ENCODE assay signal across 17 cellular contexts in genomic region chr5:142455856-142456255, GRCh38.
"Had no signal": no experiment of that assay in that cellular context is flagged by ENCODE, and none has a peak within 500 bp of the region (broad histone marks: within the 10 kb centered on the region; RNA-seq: fewer than 3 reads in every experiment).

No MANE protein-coding gene starts in this region.

- H3K9me3 ChIP-seq: ovary had no signal

- DNase-seq: activated CD4-positive, alpha-beta T cell treated with anti-CD3 and anti-CD28 coated beads, Interleukin-2, amount 50 U/mL, for 1 hour; activated CD4-positive, CD25-positive, alpha-beta regulatory T cell; activated CD8-positive, alpha-beta memory T cell treated with anti-CD3 and anti-CD28 coated beads, Interleukin-2, amount 10 ng/mL, durations not matched to agents 7 days and 5 days; activated effector memory CD4-positive, alpha-beta T cell treated with Interleukin-2 at 50 U/mL for 16 hours; activated T-cell treated with anti-CD3 and anti-CD28 coated beads, Interleukin-2, amount 50 U/mL, for 24 hours; amygdala; brain microvascular endothelial cell; cerebellar nuclear complex; effector memory CD8-positive, alpha-beta T cell; kidney glomerular epithelial cell; ovary; stimulated activated CD4-positive, alpha-beta T cell treated with anti-CD3 and anti-CD28 coated beads, Interleukin-4, amount 100 ng/mL, for 24 hours; stimulated activated naive CD8-positive, alpha-beta T cell treated with anti-CD3 and anti-CD28 coated beads, Interleukin-15, amount 100 ng/mL, for 72 hours had no signal

- H3K27ac ChIP-seq: brain microvascular endothelial cell, hepatocyte, neural progenitor cell, ovary had no signal

- H3K9ac ChIP-seq: neural progenitor cell had no signal

- H3K36me3 ChIP-seq: brain microvascular endothelial cell, neural progenitor cell, ovary had no signal

- H3K4me3 ChIP-seq: hepatocyte, neural progenitor cell, ovary had no signal

- ATAC-seq: activated CD8-positive, alpha-beta memory T cell treated with anti-CD3 and anti-CD28 coated beads, Interleukin-2, amount 10 ng/mL, durations not matched to agents 7 days and 5 days; effector memory CD8-positive, alpha-beta T cell; stimulated activated naive CD8-positive, alpha-beta T cell treated with anti-CD3 and anti-CD28 coated beads, Interleukin-15, amount 100 ng/mL, for 72 hours had no signal

- H3K4me2 ChIP-seq: hepatocyte, neural progenitor cell had no signal

- FAIRE-seq: TTC549, urothelium cell line had no signal

- H3K27me3 ChIP-seq: brain microvascular endothelial cell, hepatocyte, neural progenitor cell, ovary had no signal

- H2AFZ ChIP-seq: hepatocyte, neural progenitor cell had no signal

- H3K79me2 ChIP-seq: hepatocyte had no signal
